Comparison of ENCODE assay signal across 11 cellular contexts in genomic region chr1:8259498-8260290, GRCh38. TPM values are rescaled to one million over a fixed set of nuclear protein-coding genes. Genes with fewer than 3 reads are reported as not detected.
A peak's percentile ranks its signal among the peaks of the same experiment; 100 is the strongest.
DNase-seq lines count a peak whose midpoint lies in the region; ATAC-seq and TF ChIP-seq lines count a peak whose summit lies in the region.
"Had no signal": no experiment of that assay in that cellular context is flagged by ENCODE, and none has a peak within 500 bp of the region (broad histone marks: within the 10 kb centered on the region; RNA-seq: fewer than 3 reads in every experiment).

No MANE protein-coding gene starts in this region.

- H3K27me3 ChIP-seq in lung (ENCODE audit: control insufficient read depth, insufficient read depth) (no peaks in the 10 kb centered on the region), uterus (no peaks in the 10 kb centered on the region)
- H3K27me3 ChIP-seq: BLaER1 had no signal

- ATAC-seq in lung (ENCODE audit: insufficient read depth, low FRiP score) = peak; percentile 37
- no peak for ATAC-seq in GM21515 (IDR thresholded peaks at IDR 0.05; ENCODE audit: unreplicated experiment)
- no peak for ATAC-seq in HG02763 (IDR thresholded peaks at IDR 0.05; ENCODE audit: unreplicated experiment)
- ATAC-seq: Right ventricle myocardium inferior had no signal

- no peak for TF ChIP-seq POLR2A in uterus (IDR thresholded peaks at IDR 0.05)

- H3K4me3 ChIP-seq in cardiac fibroblast (replicated peaks in 1 of 2; ENCODE audit: low read depth in 2 of 2, low read length in 2 of 2) (peak overlapping the region in 1 of 2 donors; percentile 9), lung (no peak overlapping the region), uterus (no peak overlapping the region)
- H3K4me3 ChIP-seq: BLaER1 had no signal

- H3K4me1 ChIP-seq in lung (ENCODE audit: control insufficient read depth in 2 of 2, insufficient read depth in 2 of 2, low read length in 2 of 2) = peaks cover 0 to 6% of the 10 kb centered on the region in 2 donors
- peaks cover 0 to 7% of the 10 kb centered on the region in 2 donors for H3K4me1 ChIP-seq in uterus
- H3K4me1 ChIP-seq: BLaER1 had no signal

- DNase-seq in NCI-H748 (lab: John Stamatoyannopoulos, UW; ENCODE audit: unreplicated experiment) = peak; percentile 41
- no peak for DNase-seq in NCI-H748 treated with DMSO at 0.1 percent for 48 hours (lab: John Stamatoyannopoulos, UW)
- peak; percentile 72 to 90 for DNase-seq in cardiac fibroblast (ENCODE audit: low read depth in 2 of 2)
- peak; percentile 84 for DNase-seq in lung (ENCODE audit: low spot score)
- DNase-seq in uterus = peak; percentile 34 to 48
- DNase-seq in hypothalamus (lab: John Stamatoyannopoulos, UW) = no peak
- DNase-seq: stimulated activated CD4-positive, alpha-beta T cell treated with anti-CD3 and anti-CD28 coated beads, Interleukin-4, amount 100 ng/mL, for 24 hours had no signal

- H3K27ac ChIP-seq in lung (ENCODE audit: low read depth in 1 of 2, low read length in 1 of 2) = peak overlapping the region in 1 of 2 donors; percentile 85
- H3K27ac ChIP-seq in uterus = peak overlapping the region; percentile 33 to 59
- H3K27ac ChIP-seq: BLaER1 had no signal

- H3K9me3 ChIP-seq in lung (ENCODE audit: control insufficient read depth in 2 of 2, insufficient read depth in 1 of 2, low read length in 1 of 2) (no peaks in the 10 kb centered on the region), uterus (no peaks in the 10 kb centered on the region)
- H3K9me3 ChIP-seq: BLaER1 had no signal

- WGBS in lung, 2 donors = 38 to 52% methylated on average over 13 of the region's 13 CpGs

- no peak for TF ChIP-seq CTCF in cardiac fibroblast (IDR thresholded peaks at IDR 0.05; ENCODE audit: low read depth, low read length)
- no peak for TF ChIP-seq CTCF in lung (IDR thresholded peaks at IDR 0.05; ENCODE audit: control extremely low read depth, extremely low read depth)
- no peak for TF ChIP-seq CTCF in uterus (IDR thresholded peaks at IDR 0.05)

- no peaks in the 10 kb centered on the region for H3K36me3 ChIP-seq in lung (ENCODE audit: control insufficient read depth in 2 of 2, insufficient read depth in 2 of 2, low read length in 2 of 2)
- H3K36me3 ChIP-seq in uterus = no peaks in the 10 kb centered on the region
- H3K36me3 ChIP-seq: BLaER1 had no signal

- intact Hi-C loops in uterus (cut with DNase I; ENCODE audit: low total_unique reads) = no loop called here

RNA-seq across cellular contexts. Expression of gene SLC45A1, which starts 58.2 kb away (rescaled TPM):
- total RNA-seq in lung = 1 to 10 TPM in 1 of 2 donors, under 1 TPM in 1; 0.74 to 1.6 TPM
- 1 to 10 TPM; 1.0 to 1.2 TPM for polyA plus RNA-seq in lung
- 10 to 100 TPM in 2 of 4 donors, 1 to 10 TPM in 1, under 1 TPM in 1; 0.51 to 13.8 (median 7.4) TPM for total RNA-seq in uterus

Comparison
In these comparisons a context has a peak if more than half of its experiments do, and no peak if none do; other contexts are left out.
1. DNase-seq: peak in NCI-H748 (single experiment), cardiac fibroblast (2 of 2), lung (single experiment) and uterus (2 of 2); none in NCI-H748 treated with DMSO at 0.1 percent for 48 hours (single experiment) and hypothalamus (0 of 51).